Comparison of ENCODE assay signal across 15 cellular contexts in genomic region chr12:47385587-47385986, GRCh38.
"Had no signal": no experiment of that assay in that cellular context is flagged by ENCODE, and none has a peak within 500 bp of the region (broad histone marks: within the 10 kb centered on the region; RNA-seq: fewer than 3 reads in every experiment).

No MANE protein-coding gene starts in this region.

- H3K4me1 ChIP-seq: breast epithelium, parathyroid adenoma, suprapubic skin had no signal

- DNase-seq: activated effector memory CD4-positive, alpha-beta T cell treated with anti-CD3 and anti-CD28 coated beads, Interleukin-2, amount 50 U/mL, for 16 hours; cerebellar nuclear complex; effector CD8-positive, alpha-beta T cell; esophagus squamous epithelium; naive B cell; stimulated activated CD4-positive, alpha-beta T cell treated with anti-CD3 and anti-CD28 coated beads, Interleukin-1b, Interleukin-23, amount 100 ng/mL, for 48 hours had no signal

- H3K9me3 ChIP-seq: ascending aorta, breast epithelium, esophagus squamous epithelium, suprapubic skin had no signal

- H3K27me3 Mint-ChIP-seq: naive B cell had no signal

- ATAC-seq: left lobe of liver, SK-N-SH treated with all-trans-retinoic acid at 6 μM for 48 hours had no signal

- H3K36me3 Mint-ChIP-seq: naive B cell, type B pancreatic cell had no signal

- H3K27ac Mint-ChIP-seq: type B pancreatic cell had no signal

- H3K36me3 ChIP-seq: ascending aorta, breast epithelium, esophagus squamous epithelium, suprapubic skin had no signal

- H3K4me3 Mint-ChIP-seq: naive B cell, type B pancreatic cell had no signal

- H3K27ac ChIP-seq: ascending aorta, breast epithelium, esophagus squamous epithelium, hepatocyte, parathyroid adenoma, suprapubic skin, VCaP had no signal

- H3K4me3 ChIP-seq: ascending aorta, breast epithelium, esophagus squamous epithelium, hepatocyte, suprapubic skin had no signal
